Comparison of ENCODE assay signal across 1 cellular context in the genomic region with DNA sequence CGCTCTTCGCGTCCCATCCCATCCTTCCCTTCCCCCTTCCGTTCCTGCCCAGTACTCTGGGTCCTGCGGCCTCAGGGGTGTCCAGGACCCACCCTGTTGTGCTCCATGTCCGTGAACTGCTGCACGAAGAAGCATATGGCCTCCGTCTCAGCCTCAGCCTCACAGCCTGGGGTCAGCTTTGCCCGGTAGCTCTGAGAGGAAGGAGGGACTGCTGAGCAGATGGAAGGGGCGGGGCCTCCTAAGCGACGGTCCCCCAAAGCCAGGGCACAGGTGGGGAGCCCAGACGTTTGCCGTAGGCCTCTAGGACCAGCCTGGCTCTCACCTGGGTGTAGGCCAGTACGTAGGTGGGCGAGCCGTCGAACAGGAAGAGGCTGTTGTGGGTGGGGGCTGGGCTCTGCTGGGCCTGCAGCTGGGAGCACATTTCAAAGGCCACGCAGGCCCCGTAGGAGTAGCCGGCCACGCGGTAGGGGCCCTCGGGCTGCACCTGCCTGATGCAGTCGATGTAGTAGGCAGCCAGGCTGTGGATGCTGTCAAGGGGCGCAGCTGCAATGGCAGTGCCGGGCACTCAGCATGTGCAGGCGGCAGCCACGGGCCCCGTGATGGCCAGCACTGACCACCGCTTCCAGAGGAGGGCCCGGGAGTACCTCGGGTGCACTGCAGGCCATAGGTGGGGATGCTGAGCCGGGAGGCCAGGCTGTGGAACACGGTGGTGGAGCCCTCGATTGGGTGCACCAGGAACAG.
TF ChIP-seq lines count a peak whose summit lies in the region.

No MANE protein-coding gene starts in this region.

TF ChIP-seq in H1, 55 proteins besides CTCF, POLR2A, EP300 and RAD21:
- TF ChIP-seq GABPA (IDR thresholded peaks at IDR 0.05; ENCODE audit: borderline replicate concordance, insufficient read depth, low read length) (no peak), NRF1 (IDR thresholded peaks at IDR 0.05; ENCODE audit: low read depth, low read length) (no peak), HDAC6 (IDR thresholded peaks at IDR 0.05; ENCODE audit: low read depth, low read length) (no peak), JUND (IDR thresholded peaks at IDR 0.05; ENCODE audit: low read length) (no peak), CBX5 (IDR thresholded peaks at IDR 0.05; ENCODE audit: low read depth, low read length) (no peak), JUN (IDR thresholded peaks at IDR 0.05; ENCODE audit: low read depth, low read length) (no peak), CBX8 (IDR thresholded peaks at IDR 0.05; ENCODE audit: borderline replicate concordance, low read depth, low read length) (no peak), SRF (IDR thresholded peaks at IDR 0.05; ENCODE audit: low read depth, low read length) (no peak), KDM4A (IDR thresholded peaks at IDR 0.05; ENCODE audit: low read depth, low read length, severe bottlenecking) (no peak), FOSL1 (IDR thresholded peaks at IDR 0.05; ENCODE audit: insufficient read depth, low read depth, low read length) (no peak)
- TF ChIP-seq, protein P1, sequence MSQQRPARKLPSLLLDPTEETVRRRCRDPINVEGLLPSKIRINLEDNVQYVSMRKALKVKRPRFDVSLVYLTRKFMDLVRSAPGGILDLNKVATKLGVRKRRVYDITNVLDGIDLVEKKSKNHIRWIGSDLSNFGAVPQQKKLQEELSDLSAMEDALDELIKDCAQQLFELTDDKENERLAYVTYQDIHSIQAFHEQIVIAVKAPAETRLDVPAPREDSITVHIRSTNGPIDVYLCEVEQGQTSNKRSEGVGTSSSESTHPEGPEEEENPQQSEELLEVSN (IDR thresholded peaks at IDR 0.05): no peak
